In the genomic region with DNA sequence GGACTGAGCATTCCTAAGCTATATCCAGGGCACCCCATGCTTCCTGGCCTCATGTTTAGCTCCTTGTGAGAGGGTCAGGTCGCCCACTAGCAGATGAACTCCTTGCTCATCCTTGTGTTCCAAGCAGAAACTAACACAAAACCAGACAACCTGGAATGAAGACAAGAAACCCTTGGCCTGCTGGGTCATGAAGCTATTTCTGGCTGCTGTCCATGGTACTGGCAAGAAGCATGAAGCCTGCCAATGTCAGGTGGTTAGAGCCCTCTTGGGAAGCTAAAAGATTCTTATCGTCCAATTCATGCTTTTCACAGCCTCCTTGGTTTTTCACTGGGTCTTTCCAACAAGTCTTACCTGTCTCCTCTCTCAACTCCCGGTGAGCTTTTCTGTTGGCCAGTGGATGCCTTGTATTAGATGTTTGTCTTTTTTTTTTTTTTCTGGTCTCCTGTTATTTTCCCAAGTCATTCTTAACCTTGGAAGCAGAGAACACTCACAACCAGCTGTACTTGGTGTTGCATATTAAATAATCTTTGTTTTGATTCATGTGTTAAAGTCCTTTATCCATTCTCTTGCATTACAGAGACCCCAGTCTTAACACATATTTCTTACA, we compare ENCODE assay signal across 10 cellular contexts.
DNase-seq lines count a peak whose midpoint lies in the region; ATAC-seq and TF ChIP-seq lines count a peak whose summit lies in the region.
"Had no signal": no experiment of that assay in that cellular context is flagged by ENCODE, and none has a peak within 500 bp of the region (broad histone marks: within the 10 kb centered on the region; RNA-seq: fewer than 3 reads in every experiment).

No MANE protein-coding gene starts in this region.

- TF ChIP-seq CTCF in RWPE2 (IDR thresholded peaks at IDR 0.05; ENCODE audit: poor library complexity, severe bottlenecking), result no peak
- TF ChIP-seq CTCF in suprapubic skin (IDR thresholded peaks at IDR 0.05), result no peak

- peaks cover 7% of the 10 kb centered on the region for H3K9me3 ChIP-seq in RWPE2 (ENCODE audit: severe bottlenecking)
- H3K9me3 ChIP-seq in suprapubic skin, result no peaks in the 10 kb centered on the region

- H3K27me3 ChIP-seq in RWPE2 (ENCODE audit: insufficient read depth, poor library complexity, severe bottlenecking) (peaks cover 12% of the 10 kb centered on the region), suprapubic skin (no peaks in the 10 kb centered on the region)

- no peak overlapping the region for H3K4me3 ChIP-seq in RWPE2 (ENCODE audit: severe bottlenecking)
- no peak overlapping the region for H3K4me3 ChIP-seq in suprapubic skin

- H3K4me1 ChIP-seq in RWPE2 (ENCODE audit: insufficient read depth, poor library complexity, severe bottlenecking) (no peaks in the 10 kb centered on the region), suprapubic skin (peaks cover 8% of the 10 kb centered on the region)

- H3K27ac ChIP-seq in RWPE2 (ENCODE audit: poor library complexity, severe bottlenecking) (no peak overlapping the region), suprapubic skin (peak overlapping the region; percentile 59)

- TF ChIP-seq POLR2A in suprapubic skin (IDR thresholded peaks at IDR 0.05), result no peak

- no peak for TF ChIP-seq EP300 in suprapubic skin (IDR thresholded peaks at IDR 0.05)

- DNase-seq in NOMO-1 treated with DMSO at 0.1 percent for 48 hours (lab: John Stamatoyannopoulos, UW; ENCODE audit: unreplicated experiment), result peak; percentile 0
- DNase-seq in NOMO-1 treated with dmso at 0.1 percent for 144 hours (lab: John Stamatoyannopoulos, UW; ENCODE audit: unreplicated experiment), result no peak
- DNase-seq in RWPE2 (ENCODE audit: low spot score), result no peak
- peak; percentile 71 for DNase-seq in fibroblast of peridontal ligament (ENCODE audit: extremely low read depth)
- no peak for DNase-seq in suprapubic skin (ENCODE audit: low spot score in 2 of 2)
- DNase-seq in effector CD8-positive, alpha-beta T cell (lab: John Stamatoyannopoulos, UW), result no peak
- DNase-seq: glutamatergic neuron, NCI-H146 had no signal

- WGBS in suprapubic skin, result 36% methylated on average over 3 of the region's 3 CpGs

- ATAC-seq in RWPE2 (ENCODE audit: low read depth) (peak; percentile 60), GM21390 (IDR thresholded peaks at IDR 0.05; ENCODE audit: unreplicated experiment) (no peak), GM21576 (IDR thresholded peaks at IDR 0.05; ENCODE audit: unreplicated experiment) (no peak)

- H3K36me3 ChIP-seq in RWPE2 (ENCODE audit: low read depth) (no peaks in the 10 kb centered on the region), suprapubic skin (no peaks in the 10 kb centered on the region)

Comparison
In these comparisons a context has a peak if more than half of its experiments do, and no peak if none do; other contexts are left out.
1. DNase-seq: peak in NOMO-1 treated with DMSO at 0.1 percent for 48 hours (single experiment) and fibroblast of peridontal ligament (single experiment); none in NOMO-1 treated with dmso at 0.1 percent for 144 hours (single experiment), RWPE2 (single experiment), suprapubic skin (0 of 2) and effector CD8-positive, alpha-beta T cell (single experiment).